ENCODE assay signal across 8 cellular contexts in genomic region chr7:103279963-103280802, GRCh38. TPM values are rescaled to one million over a fixed set of nuclear protein-coding genes. Genes with fewer than 3 reads are reported as not detected.
A peak's percentile ranks its signal among the peaks of the same experiment; 100 is the strongest.
DNase-seq lines count a peak whose midpoint lies in the region; ATAC-seq and TF ChIP-seq lines count a peak whose summit lies in the region.
"Not testable (repeated sequence)": the region's sequence is repeated elsewhere in the genome, so short reads cannot be mapped to it uniquely, and the experiment has no call there.

No MANE protein-coding gene starts in this region.

- TF ChIP-seq EP300 in transverse colon (IDR thresholded peaks at IDR 0.05; ENCODE audit: low read depth), result not testable (repeated sequence)

- peak; percentile 6 for DNase-seq in NCI-H1436 treated with DMSO at 0.1 percent for 48 hours (lab: John Stamatoyannopoulos, UW)
- DNase-seq in T-helper 22 cell (ENCODE audit: low read depth), result peak; percentile 91
- peak; percentile 81 for DNase-seq in left ventricle myocardium superior
- DNase-seq in prostate gland (ENCODE audit: low spot score), result peak; percentile 37
- peak; percentile 77 for DNase-seq in transverse colon

- not testable (repeated sequence) for H3K4me1 ChIP-seq in prostate gland (replicated peaks)
- peaks cover 0 to 17% (median 9%) of the 10 kb centered on the region in 4 donors for H3K4me1 ChIP-seq in transverse colon

- ATAC-seq in GM18505 (IDR thresholded peaks at IDR 0.05; ENCODE audit: unreplicated experiment) (peak; percentile 86), HG02938 (IDR thresholded peaks at IDR 0.05; ENCODE audit: unreplicated experiment) (peak; percentile 90), left ventricle myocardium superior (peak; percentile 96)

- not testable (repeated sequence) for TF ChIP-seq CTCF in prostate gland (IDR thresholded peaks at IDR 0.05); transverse colon (IDR thresholded peaks at IDR 0.05)

- in situ Hi-C loops in transverse colon (cut with MboI; ENCODE audit: low pct_ligation_motif_present in 1 of 4, low pct_unique_long_range_greater_than_20kb in 1 of 4, low sequenced_read_pairs in 3 of 4), result loop anchor here in 1 of 4 donors (25.0 kb wide), 1 partner anchor 193 kb away; the partner anchor contains the start of gene ARMC10

- H3K4me3 ChIP-seq in prostate gland, result peak overlapping the region; percentile 39 to 52
- H3K4me3 ChIP-seq in transverse colon, result peak overlapping the region; percentile 34 to 67 (median 48)

- not testable (repeated sequence) for H3K9me3 ChIP-seq in prostate gland, transverse colon

- not testable (repeated sequence) for H3K36me3 ChIP-seq in prostate gland, transverse colon

- H3K27me3 ChIP-seq in prostate gland (replicated peaks; ENCODE audit: insufficient read depth); transverse colon: not testable (repeated sequence)

- intact Hi-C loops in left ventricle myocardium superior (cut with micrococcal nuclease); prostate gland (cut with DNase I); transverse colon (cut with DNase I; ENCODE audit: low total_unique reads): not testable (repeated sequence)

- TF ChIP-seq POLR2A in GM18505 (IDR thresholded peaks at IDR 0.05; ENCODE audit: borderline replicate concordance, extremely low read depth, insufficient read depth, insufficient read length), result peak; percentile 48
- TF ChIP-seq POLR2A in prostate gland (IDR thresholded peaks at IDR 0.05); transverse colon (IDR thresholded peaks at IDR 0.05): not testable (repeated sequence)

- H3K27ac ChIP-seq in angular gyrus (ENCODE audit: low read depth, low read length), result peak overlapping the region; percentile 48
- H3K27ac ChIP-seq in prostate gland, result peak overlapping the region in 1 of 2 donors; percentile 4
- peak overlapping the region; percentile 38 to 74 (median 48) for H3K27ac ChIP-seq in transverse colon

- WGBS in prostate gland, result 1% methylated on average over 61 of the region's 71 CpGs
- WGBS in transverse colon (ENCODE audit: low coverage in 1 of 2), 2 donors, result 0 to 4% methylated on average over 17 to 48 of the region's 71 CpGs

RNA-seq across cellular contexts. Expression of gene PMPCB, which starts 17.1 kb away (rescaled TPM):
- total RNA-seq in left ventricle myocardium superior, result 79.3 TPM
- 10 to 100 TPM; 42.4 to 57.0 TPM for total RNA-seq in prostate gland
- 10 to 100 TPM; 20.6 to 64.6 (median 46.3) TPM for total RNA-seq in transverse colon

Comparison
In these comparisons a context has a peak if more than half of its experiments do, and no peak if none do; other contexts are left out.
1. DNase-seq: peak in every context shown above with its lines; median percentile 91 in T-helper 22 cell; 81 in left ventricle myocardium superior; 77 in transverse colon; 37 in prostate gland; 6 in NCI-H1436 treated with DMSO at 0.1 percent for 48 hours.